In the genomic region with DNA sequence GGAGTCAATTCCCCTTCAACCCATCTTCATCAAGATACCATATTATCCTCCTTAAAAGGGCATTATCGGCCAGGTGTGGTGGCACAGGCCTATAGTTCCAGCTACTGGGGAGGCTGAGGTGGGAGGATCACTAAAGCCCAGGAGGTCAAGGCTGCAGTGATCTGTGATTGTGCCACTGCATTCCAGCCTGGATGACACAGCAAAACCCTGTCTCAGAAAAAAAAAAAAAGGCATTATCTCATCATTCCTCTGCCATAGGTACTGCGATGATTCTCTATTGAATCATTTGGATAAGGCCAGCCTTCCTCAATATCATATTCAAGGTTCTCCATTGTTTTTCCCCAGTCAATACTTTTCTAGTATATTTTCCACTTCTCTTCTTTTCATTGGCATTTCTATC, we compare ENCODE assay signal across 26 cellular contexts. TPM values are rescaled to one million over a fixed set of nuclear protein-coding genes. Genes with fewer than 3 reads are reported as not detected.
DNase-seq lines count a peak whose midpoint lies in the region; TF ChIP-seq lines count a peak whose summit lies in the region.
"Had no signal": no experiment of that assay in that cellular context is flagged by ENCODE, and none has a peak within 500 bp of the region (broad histone marks: within the 10 kb centered on the region; RNA-seq: fewer than 3 reads in every experiment).

No MANE protein-coding gene starts in this region.

- H3K9me3 ChIP-seq in spleen = peaks cover 0 to 5% (median 0%) of the 10 kb centered on the region in 8 donors
- H3K9me3 ChIP-seq: MG63, psoas muscle, SJSA1 had no signal

- DNase-seq in SKM-1 treated with dmso at 0.1 percent for 144 hours (lab: John Stamatoyannopoulos, UW; ENCODE audit: unreplicated experiment) (peak; percentile 15), SKM-1 (lab: John Stamatoyannopoulos, UW; ENCODE audit: unreplicated experiment) (no peak), MV-4-11 (lab: John Stamatoyannopoulos, UW) (peak; percentile 65), epithelial cell of esophagus (ENCODE audit: low read depth) (peak; percentile 60), spleen (no peak), foreskin fibroblast (no peak), dermis blood vessel endothelial cell (no peak), NCI-H748 treated with DMSO at 0.1 percent for 48 hours (lab: John Stamatoyannopoulos, UW) (no peak)
- DNase-seq: activated CD4-positive, alpha-beta T cell treated with anti-CD3 and anti-CD28 coated beads, Interleukin-2, amount 50 U/mL, for 48 hours; activated naive CD4-positive, alpha-beta T cell treated with Interleukin-2 at 50 U/mL for 16 hours; DMS153; effector CD8-positive, alpha-beta T cell; foreskin melanocyte; HCEC 1CT; heart right ventricle; left cardiac atrium; MG63; NCI-H146; NCI-H524; nucleus accumbens; psoas muscle; stimulated activated CD4-positive, alpha-beta T cell treated with anti-CD3 and anti-CD28 coated beads, Interleukin-15, amount 100 ng/mL, for 24 hours had no signal

- no peaks in the 10 kb centered on the region for H3K36me3 ChIP-seq in spleen
- H3K36me3 ChIP-seq: heart right ventricle, MG63, SJSA1 had no signal

- no peak for TF ChIP-seq POLR2A in spleen (IDR thresholded peaks at IDR 0.05)

- no peaks in the 10 kb centered on the region for H3K27me3 ChIP-seq in spleen (replicated peaks in 1 of 7)
- H3K27me3 ChIP-seq: heart right ventricle, SJSA1 had no signal

- H3K27ac ChIP-seq in spleen = peak overlapping the region in 7 of 8 donors; percentile 48 to 88 (median 76)
- H3K27ac ChIP-seq: psoas muscle, SJSA1 had no signal

- H3K4me3 ChIP-seq in epithelial cell of esophagus (ENCODE audit: low read length) (no peak overlapping the region), spleen (peak overlapping the region in 1 of 8 donors; percentile 18), foreskin fibroblast (ENCODE audit: low read depth in 1 of 2, low read length in 2 of 2) (no peak overlapping the region)
- H3K4me3 ChIP-seq: heart right ventricle, K562, MG63, psoas muscle, SJSA1 had no signal

- TF ChIP-seq CTCF in epithelial cell of esophagus (IDR thresholded peaks at IDR 0.05; ENCODE audit: insufficient read depth, low read depth, low read length, missing control alignments) = no peak
- no peak for TF ChIP-seq CTCF in spleen (IDR thresholded peaks at IDR 0.05 in 8 of 11, conservative IDR thresholded peaks at IDR 0.05 in 3 of 11)
- no peak for TF ChIP-seq CTCF in foreskin fibroblast (IDR thresholded peaks at IDR 0.05; ENCODE audit: low read depth, low read length)

- H3K4me1 ChIP-seq in spleen = peaks cover 5 to 36% (median 25%) of the 10 kb centered on the region in 6 donors
- H3K4me1 ChIP-seq: psoas muscle, SJSA1 had no signal

- intact Hi-C loops in spleen (cut with DNase I; ENCODE audit: low total_unique reads) = no loop called here

- 83 to 90% (median 88%) methylated on average over 2 of the region's 2 CpGs for WGBS in spleen, 5 donors

RNA-seq across cellular contexts. Expression of a gene that starts 39.2 kb away (rescaled TPM):
- total RNA-seq in spleen (1 to 10 TPM in 1 of 7 donors, under 1 TPM in 4, not detected in 2; 0.06 to 2.0 (median 0.22) TPM), dermis blood vessel endothelial cell (0.17 and 1.9 TPM in 2 replicates)
- under 1 TPM; 0.06 to 0.24 (median 0.07) TPM for polyA plus RNA-seq in spleen
- total RNA-seq: K562; myocyte; SJSA1; T-helper 1 cell treated with Interleukin-12 subunit alpha and Interleukin-12 subunit beta and Interleukin-4 antibody, amounts not matched to agents 30 ng/mL and 1 ng/mL, for 36 hours had no signal
- polyA plus RNA-seq: K562 had no signal

RNA-seq across cellular contexts. Expression of a gene that starts 52.5 kb away (rescaled TPM):
- 10 to 100 TPM; 19.3 to 49.6 (median 30.4) TPM for total RNA-seq in spleen
- polyA plus RNA-seq in spleen = 10 to 100 TPM; 39.0 to 56.0 (median 41.7) TPM
- total RNA-seq in dermis blood vessel endothelial cell = not detected in 2 replicates
- total RNA-seq: K562; myocyte; SJSA1; T-helper 1 cell treated with Interleukin-12 subunit alpha and Interleukin-12 subunit beta and Interleukin-4 antibody, amounts not matched to agents 30 ng/mL and 1 ng/mL, for 36 hours had no signal
- polyA plus RNA-seq: K562 had no signal

Comparison
In these comparisons a context has a peak if more than half of its experiments do, and no peak if none do; other contexts are left out.
1. DNase-seq: peak in SKM-1 treated with dmso at 0.1 percent for 144 hours (single experiment), MV-4-11 (single experiment) and epithelial cell of esophagus (single experiment); none in SKM-1 (single experiment), spleen (single experiment), foreskin fibroblast (0 of 2), dermis blood vessel endothelial cell (single experiment) and NCI-H748 treated with DMSO at 0.1 percent for 48 hours (single experiment).
2. RNA of a gene that starts 52.5 kb away (total RNA-seq): 19.3 to 49.6 TPM in spleen; not detected in dermis blood vessel endothelial cell; every median in the first group is over 10 times any median in the second.